In the genomic region with DNA sequence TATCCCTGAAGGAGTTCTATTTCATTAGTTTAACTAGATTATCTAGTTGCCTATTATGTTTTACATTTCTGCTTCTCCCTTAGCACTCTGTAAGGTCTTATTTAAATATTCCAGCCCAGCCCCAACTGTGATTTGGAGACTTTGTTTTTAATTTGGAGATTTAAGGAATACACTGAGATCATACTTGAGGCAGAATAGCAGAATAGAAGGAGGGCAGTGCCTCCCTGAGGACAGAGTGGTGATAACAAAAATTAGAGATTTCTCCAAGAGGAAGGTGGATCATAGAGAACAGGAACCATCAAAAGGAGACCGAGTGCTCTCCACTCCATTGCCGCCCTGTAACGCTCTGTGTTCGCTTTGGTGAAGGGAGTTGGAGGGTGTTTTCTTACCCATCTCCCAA, we compare ENCODE assay signal across 8 cellular contexts. TPM values are rescaled to one million over a fixed set of nuclear protein-coding genes. Genes with fewer than 3 reads are reported as not detected.
DNase-seq lines count a peak whose midpoint lies in the region; ATAC-seq and TF ChIP-seq lines count a peak whose summit lies in the region.

No MANE protein-coding gene starts in this region.

- H3K4me2 ChIP-seq in neural progenitor cell = no peak overlapping the region

- H3K27ac Mint-ChIP-seq in endodermal cell = no peak overlapping the region
- no peak overlapping the region for H3K27ac Mint-ChIP-seq in neural progenitor cell
- no peak overlapping the region for H3K27ac Mint-ChIP-seq in nephron progenitor cell

- H3K4me1 ChIP-seq in endodermal cell (ENCODE audit: control insufficient read depth, insufficient read depth, low read length) = no peaks in the 10 kb centered on the region
- peaks cover under 1% of the 10 kb centered on the region for H3K4me1 ChIP-seq in neural progenitor cell

- no peak overlapping the region for H3K9ac ChIP-seq in endodermal cell (ENCODE audit: extremely low read depth, low read length, poor library complexity, severe bottlenecking)
- no peak overlapping the region for H3K9ac ChIP-seq in neural progenitor cell

- H3K9me3 ChIP-seq in endodermal cell (ENCODE audit: control insufficient read depth, low read length) = no peaks in the 10 kb centered on the region
- no peaks in the 10 kb centered on the region for H3K9me3 ChIP-seq in neural progenitor cell (ENCODE audit: low read depth)

- no peak overlapping the region for H2AFZ ChIP-seq in neural progenitor cell (replicated peaks)

- H3K79me2 ChIP-seq in neural progenitor cell (ENCODE audit: low read depth) = no peaks in the 10 kb centered on the region

- H3K4me1 Mint-ChIP-seq in endodermal cell = no peaks in the 10 kb centered on the region
- no peaks in the 10 kb centered on the region for H3K4me1 Mint-ChIP-seq in neural progenitor cell
- H3K4me1 Mint-ChIP-seq in nephron progenitor cell = no peaks in the 10 kb centered on the region

- no peak overlapping the region for H3K4me3 Mint-ChIP-seq in endodermal cell
- H3K4me3 Mint-ChIP-seq in neural progenitor cell = no peak overlapping the region
- no peak overlapping the region for H3K4me3 Mint-ChIP-seq in nephron progenitor cell

- no peaks in the 10 kb centered on the region for H3K36me3 Mint-ChIP-seq in endodermal cell (ENCODE audit: low read depth)
- H3K36me3 Mint-ChIP-seq in neural progenitor cell = peaks cover 1% of the 10 kb centered on the region
- H3K36me3 Mint-ChIP-seq in nephron progenitor cell (ENCODE audit: low read depth) = no peaks in the 10 kb centered on the region

- no peaks in the 10 kb centered on the region for H3F3A ChIP-seq in neural progenitor cell (ENCODE audit: low read depth)

- no peaks in the 10 kb centered on the region for H3K36me3 ChIP-seq in endodermal cell (ENCODE audit: control insufficient read depth, insufficient read depth, low read length)
- no peaks in the 10 kb centered on the region for H3K36me3 ChIP-seq in neural progenitor cell

- WGBS in endodermal cell (ENCODE audit: insufficient coverage in 1 of 2, insufficient read length in 1 of 2), 2 experiments = 82% methylated on average over 4 of the region's 4 CpGs; no CpG with 5 or more reads in 1 of the 2 experiments

- H3K27me3 Mint-ChIP-seq in endodermal cell (ENCODE audit: insufficient read depth) = no peaks in the 10 kb centered on the region
- peaks cover 3% of the 10 kb centered on the region for H3K27me3 Mint-ChIP-seq in neural progenitor cell (ENCODE audit: insufficient read depth, low read depth)
- peaks cover 10% of the 10 kb centered on the region for H3K27me3 Mint-ChIP-seq in nephron progenitor cell (ENCODE audit: low read depth, poor library complexity)

- no peak for TF ChIP-seq POLR2A in NB4 (IDR thresholded peaks at IDR 0.05; ENCODE audit: extremely low read depth, insufficient read length)

- no peaks in the 10 kb centered on the region for H4K20me1 ChIP-seq in neural progenitor cell (ENCODE audit: low read depth)

- DNase-seq in EH (ENCODE audit: low read depth) (peak; percentile 25), NB4 (ENCODE audit: low read depth) (peak; percentile 55), endodermal cell (no peak), neural progenitor cell (ENCODE audit: low spot score) (no peak), NCI-H187 treated with DMSO at 0.1 percent for 48 hours (lab: John Stamatoyannopoulos, UW) (no peak), nephron progenitor cell (no peak)

- no peaks in the 10 kb centered on the region for H3K27me3 ChIP-seq in endodermal cell (ENCODE audit: control insufficient read depth, insufficient read depth, low read length, poor library complexity, severe bottlenecking)
- H3K27me3 ChIP-seq in neural progenitor cell = no peaks in the 10 kb centered on the region

- no peak for ATAC-seq in HG03139 (IDR thresholded peaks at IDR 0.05; ENCODE audit: unreplicated experiment)
- no peak for ATAC-seq in GM21360 (IDR thresholded peaks at IDR 0.05; ENCODE audit: unreplicated experiment)

- H3K27ac ChIP-seq in endodermal cell (ENCODE audit: low read depth, low read length) (no peak overlapping the region), neural progenitor cell (no peak overlapping the region)

- TF ChIP-seq CTCF in NB4 (IDR thresholded peaks at IDR 0.05; ENCODE audit: low read depth, low read length) (peak; percentile 39), endodermal cell (conservative IDR thresholded peaks at IDR 0.05) (peak; percentile 68), neural progenitor cell (IDR thresholded peaks at IDR 0.05) (peak; percentile 33), nephron progenitor cell (IDR thresholded peaks at IDR 0.05) (no peak)

- H3K9me3 Mint-ChIP-seq in endodermal cell (no peaks in the 10 kb centered on the region), neural progenitor cell (no peaks in the 10 kb centered on the region), nephron progenitor cell (no peaks in the 10 kb centered on the region)

- H3K4me3 ChIP-seq in NB4 (ENCODE audit: low read depth, low read length) (no peak overlapping the region), endodermal cell (ENCODE audit: low read length) (no peak overlapping the region), neural progenitor cell (no peak overlapping the region)

RNA-seq across cellular contexts. Expression of gene CD164, which starts 14.8 kb away (rescaled TPM):
- 100 to 1,000 TPM; 120 to 126 TPM for total RNA-seq in endodermal cell
- polyA plus RNA-seq in endodermal cell (2013, experiment 1 of 2) = 74.8 TPM
- polyA plus RNA-seq in endodermal cell (2013, experiment 2 of 2) = 74.6 TPM
- total RNA-seq in neural progenitor cell (ENCODE audit: low replicate concordance) = 119 and 197 TPM in 2 replicates

RNA-seq across cellular contexts. Expression of gene PPIL6, which starts 43.4 kb away (rescaled TPM):
- 1 to 10 TPM; 2.2 to 2.9 TPM for total RNA-seq in endodermal cell
- polyA plus RNA-seq in endodermal cell (2013, experiment 1 of 2) = 3.6 TPM
- polyA plus RNA-seq in endodermal cell (2013, experiment 2 of 2) = 5.3 TPM
- total RNA-seq in neural progenitor cell (ENCODE audit: low replicate concordance) = 4.8 and 7.9 TPM in 2 replicates

RNA-seq across cellular contexts. Expression of gene SMPD2, which starts 43.5 kb away (rescaled TPM):
- total RNA-seq in endodermal cell (10 to 100 TPM; 11.1 to 12.0 TPM), neural progenitor cell (ENCODE audit: low replicate concordance) (10.3 and 11.5 TPM in 2 replicates)
- 9.3 TPM for polyA plus RNA-seq in endodermal cell (2013, experiment 1 of 2)
- polyA plus RNA-seq in endodermal cell (2013, experiment 2 of 2) = 6.9 TPM

RNA-seq across cellular contexts. Expression of gene MICAL1, which starts 58.6 kb away (rescaled TPM):
- total RNA-seq in endodermal cell = 10 to 100 TPM; 10.4 to 22.8 TPM
- 83.8 TPM for polyA plus RNA-seq in endodermal cell (2013, experiment 1 of 2)
- polyA plus RNA-seq in endodermal cell (2013, experiment 2 of 2) = 66.8 TPM
- total RNA-seq in neural progenitor cell (ENCODE audit: low replicate concordance) = 50.6 and 123 TPM in 2 replicates

Comparison
In these comparisons a context has a peak if more than half of its experiments do, and no peak if none do; other contexts are left out.
1. DNase-seq: peak in EH (single experiment) and NB4 (single experiment); none in endodermal cell (single experiment), neural progenitor cell (single experiment), NCI-H187 treated with DMSO at 0.1 percent for 48 hours (single experiment) and nephron progenitor cell (single experiment).